In genomic region chr19:11288349-11288748, GRCh38 we compare ENCODE assay signal across 11 cellular contexts. TPM values are rescaled to one million over a fixed set of nuclear protein-coding genes. Genes with fewer than 3 reads are reported as not detected.
DNase-seq lines count a peak whose midpoint lies in the region; ATAC-seq and TF ChIP-seq lines count a peak whose summit lies in the region.
"Had no signal": no experiment of that assay in that cellular context is flagged by ENCODE, and none has a peak within 500 bp of the region (broad histone marks: within the 10 kb centered on the region; RNA-seq: fewer than 3 reads in every experiment).

No MANE protein-coding gene starts in this region.

- intact Hi-C loops in ascending aorta (cut with DNase I) (no loop called here), left lung (cut with DNase I) (loop anchor here in 1 of 2 donors (10.0 kb wide), 1 partner anchor 154 kb away; no protein-coding TSS in a partner anchor)

- no peak overlapping the region for H3K27ac ChIP-seq in ascending aorta
- H3K27ac ChIP-seq in left lung, result no peak overlapping the region

- H3K36me3 ChIP-seq in ascending aorta (no peaks in the 10 kb centered on the region), left lung (no peaks in the 10 kb centered on the region)

- peak; percentile 14 for ATAC-seq in left lung
- no peak for ATAC-seq in GM18873 (IDR thresholded peaks at IDR 0.05; ENCODE audit: low FRiP score, unreplicated experiment)
- ATAC-seq in HG03460 (IDR thresholded peaks at IDR 0.05; ENCODE audit: unreplicated experiment), result no peak
- no peak for ATAC-seq in activated T-cell treated with anti-CD3 and anti-CD28 coated beads, Interleukin-2, amount 50 U/mL, for 4 hours
- ATAC-seq: esophagus mucosa had no signal

- no peaks in the 10 kb centered on the region for H3K36me3 Mint-ChIP-seq in HFFc6 (ENCODE audit: low read depth)
- no peaks in the 10 kb centered on the region for H3K36me3 Mint-ChIP-seq in activated T-cell treated with anti-CD3 and anti-CD28 coated beads, Interleukin-2, amount 50 U/mL, for 4 hours (ENCODE audit: insufficient read depth)

- H3K4me1 Mint-ChIP-seq in HFFc6 (ENCODE audit: low read depth), result peaks cover 11% of the 10 kb centered on the region
- H3K4me1 Mint-ChIP-seq in activated T-cell treated with anti-CD3 and anti-CD28 coated beads, Interleukin-2, amount 50 U/mL, for 4 hours (ENCODE audit: low read depth), result peaks cover 1% of the 10 kb centered on the region

- H3K27ac Mint-ChIP-seq in HFFc6, result no peak overlapping the region

- TF ChIP-seq CTCF in AG09319 (IDR thresholded peaks at IDR 0.05; ENCODE audit: low read depth, low read length), result peak; percentile 58
- peak; percentile 77 for TF ChIP-seq CTCF in HFFc6 (IDR thresholded peaks at IDR 0.05)
- TF ChIP-seq CTCF in ascending aorta (IDR thresholded peaks at IDR 0.05), result peak; percentile 17 to 25 (median 24)
- peak in 1 of 2 donors; percentile 28 for TF ChIP-seq CTCF in left lung (IDR thresholded peaks at IDR 0.05)

- no peak overlapping the region for H3K4me3 ChIP-seq in ascending aorta
- no peak overlapping the region for H3K4me3 ChIP-seq in left lung

- DNase-seq in AG09319 (ENCODE audit: extremely low read depth, low read depth) (no peak), HFFc6 (no peak), ascending aorta (ENCODE audit: low spot score in 2 of 2) (no peak), left lung (no peak), T-helper 2 cell (no peak)
- DNase-seq in activated T-cell treated with anti-CD3 and anti-CD28 coated beads, Interleukin-2, amount 50 U/mL, for 4 hours, result no peak
- DNase-seq: NCI-H2081 treated with DMSO at 0.1 percent for 48 hours had no signal

- no peaks in the 10 kb centered on the region for H3K4me1 ChIP-seq in ascending aorta
- peaks cover 0 to 23% of the 10 kb centered on the region in 2 donors for H3K4me1 ChIP-seq in left lung

- H3K9me3 ChIP-seq in ascending aorta (no peaks in the 10 kb centered on the region), left lung (no peaks in the 10 kb centered on the region)

- H3K27me3 ChIP-seq in ascending aorta (no peaks in the 10 kb centered on the region), left lung (peaks cover 0 to 12% of the 10 kb centered on the region in 2 donors)

- H3K27me3 Mint-ChIP-seq in HFFc6 (ENCODE audit: insufficient read depth), result peaks cover 1% of the 10 kb centered on the region
- H3K27me3 Mint-ChIP-seq in activated T-cell treated with anti-CD3 and anti-CD28 coated beads, Interleukin-2, amount 50 U/mL, for 4 hours (ENCODE audit: low read depth), result peaks cover 36% of the 10 kb centered on the region

- H3K9me3 Mint-ChIP-seq in HFFc6, result no peaks in the 10 kb centered on the region
- H3K9me3 Mint-ChIP-seq in activated T-cell treated with anti-CD3 and anti-CD28 coated beads, Interleukin-2, amount 50 U/mL, for 4 hours, result no peaks in the 10 kb centered on the region

- H3K4me3 Mint-ChIP-seq in HFFc6, result no peak overlapping the region
- no peak overlapping the region for H3K4me3 Mint-ChIP-seq in activated T-cell treated with anti-CD3 and anti-CD28 coated beads, Interleukin-2, amount 50 U/mL, for 4 hours

RNA-seq across cellular contexts. Expression of gene TSPAN16, which starts 7.6 kb away (rescaled TPM):
- total RNA-seq in HFFc6 (2021; fragmentation: NEBNext Ultra II Directional; extraction: Animal tissue kit (Norgen Biotek cat#: 25700)), result not detected
- total RNA-seq in ascending aorta (not detected), left lung (not detected)
- total RNA-seq in activated T-cell treated with anti-CD3 and anti-CD28 coated beads, Interleukin-2, amount 50 U/mL, for 4 hours, result not detected
- total RNA-seq: esophagus mucosa, temporal lobe had no signal

RNA-seq across cellular contexts. Expression of gene DOCK6, which starts 26.0 kb away (rescaled TPM):
- total RNA-seq in HFFc6 (2021; fragmentation: NEBNext Ultra II Directional; extraction: Animal tissue kit (Norgen Biotek cat#: 25700)), result 10 to 100 TPM; 20.7 to 32.2 (median 22.9) TPM
- total RNA-seq in ascending aorta, result 140 TPM
- total RNA-seq in left lung, result 10 to 100 TPM; 65.6 to 97.9 TPM
- 1 to 10 TPM; 1.7 to 2.9 (median 2.1) TPM for total RNA-seq in activated T-cell treated with anti-CD3 and anti-CD28 coated beads, Interleukin-2, amount 50 U/mL, for 4 hours

RNA-seq across cellular contexts. Expression of gene ANGPTL8, which starts 48.9 kb away (rescaled TPM):
- not detected for total RNA-seq in HFFc6 (2021; fragmentation: NEBNext Ultra II Directional; extraction: Animal tissue kit (Norgen Biotek cat#: 25700))
- total RNA-seq in ascending aorta, result not detected
- total RNA-seq in left lung, result not detected
- total RNA-seq in activated T-cell treated with anti-CD3 and anti-CD28 coated beads, Interleukin-2, amount 50 U/mL, for 4 hours, result not detected
- total RNA-seq: esophagus mucosa, temporal lobe had no signal

RNA-seq across cellular contexts. Expression of gene RAB3D, which starts 51.1 kb away (rescaled TPM):
- total RNA-seq in HFFc6 (2021; fragmentation: NEBNext Ultra II Directional; extraction: Animal tissue kit (Norgen Biotek cat#: 25700)), result 10 to 100 TPM in 2 of 6 experiments, 1 to 10 TPM in 4; 6.7 to 11.1 (median 8.7) TPM
- total RNA-seq in ascending aorta (33.6 TPM), left lung (10 to 100 TPM; 65.4 to 71.6 TPM)
- 1 to 10 TPM; 4.0 to 4.5 (median 4.3) TPM for total RNA-seq in activated T-cell treated with anti-CD3 and anti-CD28 coated beads, Interleukin-2, amount 50 U/mL, for 4 hours

RNA-seq across cellular contexts. Expression of gene TMEM205, which starts 57.7 kb away (rescaled TPM):
- 10 to 100 TPM; 36.9 to 51.8 (median 46.5) TPM for total RNA-seq in HFFc6 (2021; fragmentation: NEBNext Ultra II Directional; extraction: Animal tissue kit (Norgen Biotek cat#: 25700))
- total RNA-seq in ascending aorta (225 TPM), left lung (10 to 100 TPM; 71.4 to 88.0 TPM)
- total RNA-seq in activated T-cell treated with anti-CD3 and anti-CD28 coated beads, Interleukin-2, amount 50 U/mL, for 4 hours, result 10 to 100 TPM; 33.5 to 38.9 (median 33.7) TPM

Comparison
In these comparisons a context has a peak if more than half of its experiments do, and no peak if none do; other contexts are left out.
1. RNA of gene DOCK6, which starts 26.0 kb away (total RNA-seq): 140 TPM in ascending aorta (single experiment), 65.6 to 97.9 TPM in left lung and 20.7 to 32.2 TPM in HFFc6; 1.7 to 2.9 TPM in activated T-cell treated with anti-CD3 and anti-CD28 coated beads, Interleukin-2, amount 50 U/mL, for 4 hours; every median in the first group is over 4 times any median in the second.